Comparison of ENCODE assay signal across 8 cellular contexts in genomic region chr12:124939428-124940142, GRCh38. TPM values are rescaled to one million over a fixed set of nuclear protein-coding genes. Genes with fewer than 3 reads are reported as not detected.
A peak's percentile ranks its signal among the peaks of the same experiment; 100 is the strongest.
DNase-seq lines count a peak whose midpoint lies in the region; ATAC-seq and TF ChIP-seq lines count a peak whose summit lies in the region.

No MANE protein-coding gene starts in this region.

- no peak overlapping the region for H3K4me3 Mint-ChIP-seq in glutamatergic neuron (ENCODE audit: unreplicated experiment)

- no peaks in the 10 kb centered on the region for H3K36me3 Mint-ChIP-seq in glutamatergic neuron (ENCODE audit: unreplicated experiment)

- peak; percentile 46 for ATAC-seq in GM21825 (IDR thresholded peaks at IDR 0.05; ENCODE audit: unreplicated experiment)

- in situ Hi-C loops in Caki2 (cut with HindIII; ENCODE audit: low pct_unique_long_range_greater_than_20kb, low sequenced_read_pairs), result no loop called here

- H3K27me3 Mint-ChIP-seq in glutamatergic neuron (ENCODE audit: unreplicated experiment), result peaks cover 5% of the 10 kb centered on the region

- no peak overlapping the region for H3K27ac Mint-ChIP-seq in glutamatergic neuron (ENCODE audit: unreplicated experiment)

- no peaks in the 10 kb centered on the region for H3K9me3 Mint-ChIP-seq in glutamatergic neuron (ENCODE audit: unreplicated experiment)

- H3K4me1 Mint-ChIP-seq in glutamatergic neuron (ENCODE audit: low read depth, unreplicated experiment), result peaks cover 1% of the 10 kb centered on the region

- TF ChIP-seq CTCF in glutamatergic neuron (IDR thresholded peaks at IDR 0.05; ENCODE audit: partially characterized antibody, unreplicated experiment), result peak; percentile 8

- DNase-seq in Caki2 (ENCODE audit: low read depth), result peak; percentile 97
- DNase-seq in LoVo (ENCODE audit: low spot score), result peak; percentile 90
- DNase-seq in activated T-helper 1 cell treated with anti-CD3 and anti-CD28 coated beads, Interleukin-2, amount 50 U/mL, for 16 hours (ENCODE audit: low read depth in 1 of 2, low spot score in 1 of 2), result peak; percentile 73 to 80
- DNase-seq in glutamatergic neuron, result peak; percentile 89
- DNase-seq in pons (ENCODE audit: low spot score), result peak; percentile 96
- DNase-seq in ureter (ENCODE audit: low spot score), result peak; percentile 91
- no peak for DNase-seq in stimulated activated naive CD4-positive, alpha-beta T cell (lab: John Stamatoyannopoulos, UW)

RNA-seq across cellular contexts. Expression of gene UBC, which starts 25.1 kb away (rescaled TPM):
- total RNA-seq in Caki2 (2014; rRNA removed; shearing (Covaris generic); ENCODE audit: low replicate concordance), result 1,534 and 1,708 TPM in 2 replicates
- total RNA-seq in glutamatergic neuron (ENCODE audit: unreplicated experiment), result 966 TPM
- 1,015 TPM for total RNA-seq in ureter

RNA-seq across cellular contexts. Expression of gene DHX37, which starts 49.3 kb away (rescaled TPM):
- 34.0 and 38.3 TPM in 2 replicates for total RNA-seq in Caki2 (2014; rRNA removed; shearing (Covaris generic); ENCODE audit: low replicate concordance)
- total RNA-seq in glutamatergic neuron (ENCODE audit: unreplicated experiment), result 9.8 TPM
- 34.0 TPM for total RNA-seq in ureter

RNA-seq across cellular contexts. Expression of gene BRI3BP, which starts 53.9 kb away (rescaled TPM):
- 12.6 and 13.7 TPM in 2 replicates for total RNA-seq in Caki2 (2014; rRNA removed; shearing (Covaris generic); ENCODE audit: low replicate concordance)
- total RNA-seq in glutamatergic neuron (ENCODE audit: unreplicated experiment), result 1.5 TPM
- total RNA-seq in ureter, result 6.8 TPM

Comparison
In these comparisons a context has a peak if more than half of its experiments do, and no peak if none do; other contexts are left out.
1. DNase-seq: peak in Caki2 (single experiment), LoVo (single experiment), activated T-helper 1 cell treated with anti-CD3 and anti-CD28 coated beads, Interleukin-2, amount 50 U/mL, for 16 hours (2 of 2), glutamatergic neuron (single experiment), pons (single experiment) and ureter (single experiment); none in stimulated activated naive CD4-positive, alpha-beta T cell (0 of 6).